ENCODE assay signal across 27 cellular contexts in genomic region chr7:38206071-38206470, GRCh38.
"Had no signal": no experiment of that assay in that cellular context is flagged by ENCODE, and none has a peak within 500 bp of the region (broad histone marks: within the 10 kb centered on the region; RNA-seq: fewer than 3 reads in every experiment).

No MANE protein-coding gene starts in this region.

- H3K4me3 ChIP-seq: heart left ventricle, left lung, lower lobe of right lung, pancreas, prostate gland, spleen, stomach, testis, thyroid gland, transverse colon, upper lobe of left lung had no signal

- DNase-seq: heart left ventricle; hypothalamus; immature natural killer cell; kidney; left colon; left lung; lower lobe of right lung; mammary epithelial cell; mesenchymal stem cell; naive B cell; natural killer cell; pancreas; posterior cingulate gyrus; retina; right cardiac atrium; small intestine; spleen; stimulated activated CD4-positive, alpha-beta T cell treated with anti-CD3 and anti-CD28 coated beads, Interleukin-4, amount 100 ng/mL, for 24 hours; stimulated activated naive CD8-positive, alpha-beta T cell treated with anti-CD3 and anti-CD28 coated beads, Interleukin-15, Interleukin-2, amounts not matched to agents 100 U/mL and 50 U/mL, for 24 hours; stomach; testis; thyroid gland; transverse colon; upper lobe of left lung had no signal

- H3K27ac ChIP-seq: heart left ventricle, left lung, lower lobe of right lung, pancreas, prostate gland, spleen, stomach, testis, thyroid gland, transverse colon, upper lobe of left lung had no signal

- H3K9me3 ChIP-seq: heart left ventricle, left lung, lower lobe of right lung, pancreas, prostate gland, spleen, stomach, testis, thyroid gland, transverse colon, upper lobe of left lung had no signal

- H3K36me3 ChIP-seq: pancreas, prostate gland had no signal

- H3K4me3 Mint-ChIP-seq: immature natural killer cell; naive B cell; natural killer cell; stimulated activated effector memory CD8-positive, alpha-beta T cell treated with anti-CD3 and anti-CD28 coated beads, Interleukin-12 subunit alpha, Interleukin-12 subunit beta, amount 100 ng/mL, for 72 hours had no signal

- H3K9me3 Mint-ChIP-seq: immature natural killer cell; naive B cell; natural killer cell; stimulated activated effector memory CD8-positive, alpha-beta T cell treated with anti-CD3 and anti-CD28 coated beads, Interleukin-12 subunit alpha, Interleukin-12 subunit beta, amount 100 ng/mL, for 72 hours had no signal

- H3K27me3 ChIP-seq: heart left ventricle, left lung, pancreas, spleen, stomach, testis, thyroid gland, transverse colon, upper lobe of left lung had no signal

- H3K27ac Mint-ChIP-seq: natural killer cell; stimulated activated effector memory CD8-positive, alpha-beta T cell treated with anti-CD3 and anti-CD28 coated beads, Interleukin-12 subunit alpha, Interleukin-12 subunit beta, amount 100 ng/mL, for 72 hours had no signal

- H3K27me3 Mint-ChIP-seq: naive B cell had no signal

- H3K4me1 ChIP-seq: left lung, lower lobe of right lung, pancreas, prostate gland, testis, thyroid gland, transverse colon, upper lobe of left lung had no signal

- ATAC-seq: heart left ventricle; left colon; left lung; lower lobe of right lung; natural killer cell; pancreas; right cardiac atrium; sciatic nerve; stimulated activated effector memory CD8-positive, alpha-beta T cell treated with anti-CD3 and anti-CD28 coated beads, Interleukin-12 subunit alpha, Interleukin-12 subunit beta, amount 100 ng/mL, for 72 hours; stimulated activated naive CD8-positive, alpha-beta T cell treated with anti-CD3 and anti-CD28 coated beads, Interleukin-15, Interleukin-2, amounts not matched to agents 100 U/mL and 50 U/mL, for 24 hours had no signal
